Comparison of ENCODE assay signal across 8 cellular contexts in genomic region chr16:80766798-80767197, GRCh38.
"Had no signal": no experiment of that assay in that cellular context is flagged by ENCODE, and none has a peak within 500 bp of the region (broad histone marks: within the 10 kb centered on the region; RNA-seq: fewer than 3 reads in every experiment).

No MANE protein-coding gene starts in this region.

- ATAC-seq: GM12878 had no signal

- DNase-seq: GDM1, GF-D8 had no signal

- FAIRE-seq: G401.6, GM12878, GM12891, GM12892, GM18507, GM19239 had no signal

- H3K4me3 ChIP-seq: GM12878 had no signal
